24 cellular contexts compared by ENCODE assay signal in genomic region chr17:80952291-80952690, GRCh38. TPM values are rescaled to one million over a fixed set of nuclear protein-coding genes. Genes with fewer than 3 reads are reported as not detected.
DNase-seq lines count a peak whose midpoint lies in the region; ATAC-seq and TF ChIP-seq lines count a peak whose summit lies in the region.
"Had no signal": no experiment of that assay in that cellular context is flagged by ENCODE, and none has a peak within 500 bp of the region (broad histone marks: within the 10 kb centered on the region; RNA-seq: fewer than 3 reads in every experiment).

No MANE protein-coding gene starts in this region.

- H3K4me1 ChIP-seq in spleen, result peaks cover 0 to 23% (median 9%) of the 10 kb centered on the region in 6 donors
- H3K4me1 ChIP-seq: Peyer's patch, SJCRH30, stomach had no signal

- WGBS in spleen, 5 donors, result 89 to 98% (median 95%) methylated on average over 16 of the region's 16 CpGs

- H3K4me3 ChIP-seq in H7 (ENCODE audit: insufficient read depth, low read depth, low read length) (no peak overlapping the region), spleen (no peak overlapping the region)
- H3K4me3 ChIP-seq: BLaER1 treated with 17β-estradiol and CSF1 and Interleukin-3, amounts not matched to agents 10 nM and 100 nM; lung; Peyer's patch; SJCRH30; smooth muscle cell; stomach had no signal

- no peak for TF ChIP-seq CTCF in glutamatergic neuron (IDR thresholded peaks at IDR 0.05; ENCODE audit: partially characterized antibody, unreplicated experiment)
- no peak for TF ChIP-seq CTCF in spleen (IDR thresholded peaks at IDR 0.05 in 8 of 11, conservative IDR thresholded peaks at IDR 0.05 in 3 of 11)

- H3K36me3 ChIP-seq in H7 (replicated peaks; ENCODE audit: control insufficient read depth, insufficient read depth, low read length) (no peaks in the 10 kb centered on the region; the same call in 1 of the 2 replicates), spleen (peaks cover 0 to 78% (median 25%) of the 10 kb centered on the region in 6 donors)

- no peaks in the 10 kb centered on the region for H3K27me3 Mint-ChIP-seq in activated naive CD4-positive, alpha-beta T cell treated with anti-CD3 and anti-CD28 coated beads, Interleukin-2, amount 50 U/mL, for 24 hours
- H3K27me3 Mint-ChIP-seq in glutamatergic neuron (ENCODE audit: unreplicated experiment), result peaks cover 2% of the 10 kb centered on the region
- H3K27me3 Mint-ChIP-seq: naive thymus-derived CD8-positive, alpha-beta T cell had no signal

- TF ChIP-seq POLR2A in spleen (IDR thresholded peaks at IDR 0.05), result no peak

- H3K4me1 Mint-ChIP-seq in activated naive CD4-positive, alpha-beta T cell treated with anti-CD3 and anti-CD28 coated beads, Interleukin-2, amount 50 U/mL, for 24 hours, result no peaks in the 10 kb centered on the region
- H3K4me1 Mint-ChIP-seq in glutamatergic neuron (ENCODE audit: low read depth, unreplicated experiment), result no peaks in the 10 kb centered on the region

- H3K36me3 Mint-ChIP-seq in activated naive CD4-positive, alpha-beta T cell treated with anti-CD3 and anti-CD28 coated beads, Interleukin-2, amount 50 U/mL, for 24 hours, result peaks cover 6% of the 10 kb centered on the region
- peaks cover 5% of the 10 kb centered on the region for H3K36me3 Mint-ChIP-seq in glutamatergic neuron (ENCODE audit: unreplicated experiment)

- no peak overlapping the region for H3K4me3 Mint-ChIP-seq in activated naive CD4-positive, alpha-beta T cell treated with anti-CD3 and anti-CD28 coated beads, Interleukin-2, amount 50 U/mL, for 24 hours
- no peak overlapping the region for H3K4me3 Mint-ChIP-seq in glutamatergic neuron (ENCODE audit: unreplicated experiment)
- H3K4me3 Mint-ChIP-seq: naive thymus-derived CD8-positive, alpha-beta T cell had no signal

- H3K27me3 ChIP-seq in H7 (ENCODE audit: control insufficient read depth, insufficient read depth, low read length) (no peaks in the 10 kb centered on the region), spleen (replicated peaks in 1 of 7) (no peaks in the 10 kb centered on the region)
- H3K27me3 ChIP-seq: Peyer's patch, SJCRH30, stomach had no signal

- peak overlapping the region; percentile 17 for H3K27ac Mint-ChIP-seq in activated naive CD4-positive, alpha-beta T cell treated with anti-CD3 and anti-CD28 coated beads, Interleukin-2, amount 50 U/mL, for 24 hours
- H3K27ac Mint-ChIP-seq in glutamatergic neuron (ENCODE audit: unreplicated experiment), result no peak overlapping the region

- no peak for DNase-seq in activated naive CD4-positive, alpha-beta T cell treated with Interleukin-2 at 50 U/mL for 16 hours
- peak; percentile 46 for DNase-seq in H7
- DNase-seq in glutamatergic neuron, result peak; percentile 6
- DNase-seq in spleen, result peak; percentile 57
- DNase-seq in retina, result no peak
- DNase-seq: activated CD4-positive, CD25-positive, alpha-beta regulatory T cell; central memory CD4-positive, alpha-beta T cell; COR-L47; islet precursor cell; NCI-H1092 treated with DMSO at 0.1 percent for 48 hours; NCI-H187; NCI-H446 treated with DMSO at 0.1 percent for 48 hours; NCI-H774; nucleus accumbens; Peyer's patch; SJCRH30; stimulated activated CD4-positive, alpha-beta T cell treated with anti-CD3 and anti-CD28 coated beads, Interleukin-1b, Interleukin-23, amount 100 ng/mL, for 48 hours; stomach had no signal

- no peak for ATAC-seq in GM21447 (IDR thresholded peaks at IDR 0.05; ENCODE audit: unreplicated experiment)
- ATAC-seq: naive thymus-derived CD8-positive, alpha-beta T cell had no signal

- H3K9me3 Mint-ChIP-seq in activated naive CD4-positive, alpha-beta T cell treated with anti-CD3 and anti-CD28 coated beads, Interleukin-2, amount 50 U/mL, for 24 hours, result no peaks in the 10 kb centered on the region
- H3K9me3 Mint-ChIP-seq in glutamatergic neuron (ENCODE audit: unreplicated experiment), result peaks cover 8% of the 10 kb centered on the region
- H3K9me3 Mint-ChIP-seq: naive thymus-derived CD8-positive, alpha-beta T cell had no signal

- intact Hi-C loops in spleen (cut with DNase I; ENCODE audit: low total_unique reads), result no loop called here

- no peak overlapping the region for H3K27ac ChIP-seq in spleen
- H3K27ac ChIP-seq: BLaER1 treated with 17β-estradiol and CSF1 and Interleukin-3, amounts not matched to agents 10 nM and 100 nM; Peyer's patch; SJCRH30; stomach had no signal

- no peaks in the 10 kb centered on the region for H3K9me3 ChIP-seq in spleen
- H3K9me3 ChIP-seq: Peyer's patch, SJCRH30, stomach had no signal

RNA-seq across cellular contexts. Expression of gene CHMP6, which starts 39.4 kb away (rescaled TPM):
- total RNA-seq in H7 (2014; rRNA removed; shearing (Covaris generic)), result 13.0 and 15.0 TPM in 2 replicates
- total RNA-seq in glutamatergic neuron (ENCODE audit: unreplicated experiment), result 24.3 TPM
- total RNA-seq in spleen, result 10 to 100 TPM; 23.0 to 35.7 (median 31.5) TPM
- polyA plus RNA-seq in spleen, result 10 to 100 TPM; 24.0 to 41.1 (median 25.4) TPM

Comparison
In these comparisons a context has a peak if more than half of its experiments do, and no peak if none do; other contexts are left out.
1. DNase-seq: peak in H7 (single experiment), glutamatergic neuron (single experiment) and spleen (single experiment); none in activated naive CD4-positive, alpha-beta T cell treated with Interleukin-2 at 50 U/mL for 16 hours (single experiment) and retina (single experiment).